14 cellular contexts compared by ENCODE assay signal in genomic region chr12:119512772-119513497, GRCh38.
A peak's percentile ranks its signal among the peaks of the same experiment; 100 is the strongest.
DNase-seq lines count a peak whose midpoint lies in the region; ATAC-seq, FAIRE-seq and TF ChIP-seq lines count a peak whose summit lies in the region.
"Had no signal": no experiment of that assay in that cellular context is flagged by ENCODE, and none has a peak within 500 bp of the region (broad histone marks: within the 10 kb centered on the region; RNA-seq: fewer than 3 reads in every experiment).

No MANE protein-coding gene starts in this region.

- H3K9me3 Mint-ChIP-seq in activated naive CD4-positive, alpha-beta T cell treated with anti-CD3 and anti-CD28 coated beads for 36 hours: no peaks in the 10 kb centered on the region
- no peaks in the 10 kb centered on the region for H3K9me3 Mint-ChIP-seq in activated naive CD4-positive, alpha-beta T cell treated with anti-CD3 and anti-CD28 coated beads, Interleukin-2, amount 10 ng/mL, durations not matched to agents 7 days and 5 days

- H2BK12ac ChIP-seq in H1 (ENCODE audit: low read depth, low read length): no peak overlapping the region

- no peak overlapping the region for H3K4me3 ChIP-seq in H1 (ENCODE audit: extremely low read depth in 1 of 4, insufficient read depth in 2 of 4, low read depth in 3 of 4, low read length in 4 of 4)
- H3K4me3 ChIP-seq: heart right ventricle, PC-9 had no signal

- no peak overlapping the region for H3K56ac ChIP-seq in H1 (replicated peaks; ENCODE audit: insufficient read length, low read depth, low read length)

- no peaks in the 10 kb centered on the region for H3K27me3 ChIP-seq in H1 (replicated peaks in 1 of 4; ENCODE audit: control insufficient read depth in 3 of 4, extremely low read depth in 1 of 4, insufficient read depth in 3 of 4, low read length in 3 of 4)

- H3K36me3 Mint-ChIP-seq in activated naive CD4-positive, alpha-beta T cell treated with anti-CD3 and anti-CD28 coated beads for 36 hours (ENCODE audit: low read depth): no peaks in the 10 kb centered on the region
- no peaks in the 10 kb centered on the region for H3K36me3 Mint-ChIP-seq in activated naive CD4-positive, alpha-beta T cell treated with anti-CD3 and anti-CD28 coated beads, Interleukin-2, amount 10 ng/mL, durations not matched to agents 7 days and 5 days

- H2AK5ac ChIP-seq in H1 (ENCODE audit: low read depth, low read length): no peak overlapping the region

- H3K4me1 ChIP-seq in H1 (replicated peaks in 1 of 4; ENCODE audit: control insufficient read depth in 3 of 4, insufficient read depth in 4 of 4, low read length in 3 of 4): no peaks in the 10 kb centered on the region; a peak in 1 of 7 replicates
- H3K4me1 ChIP-seq: heart right ventricle had no signal

- no peak overlapping the region for H3K4me3 Mint-ChIP-seq in activated naive CD4-positive, alpha-beta T cell treated with anti-CD3 and anti-CD28 coated beads for 36 hours
- H3K4me3 Mint-ChIP-seq in activated naive CD4-positive, alpha-beta T cell treated with anti-CD3 and anti-CD28 coated beads, Interleukin-2, amount 10 ng/mL, durations not matched to agents 7 days and 5 days: no peak overlapping the region

- H3K9me3 ChIP-seq in H1 (ENCODE audit: insufficient read depth in 2 of 2, low read depth in 1 of 2, low read length in 1 of 2): no peaks in the 10 kb centered on the region
- H3K9me3 ChIP-seq: heart right ventricle had no signal

- no peak for TF ChIP-seq RAD21 in H1 (IDR thresholded peaks at IDR 0.05 in 1 of 2, conservative IDR thresholded peaks at IDR 0.05 in 1 of 2; ENCODE audit: low read depth in 2 of 2, low read length in 2 of 2)

- H4K20me1 ChIP-seq in H1 (replicated peaks in 1 of 2; ENCODE audit: control insufficient read depth in 1 of 2, insufficient read depth in 2 of 2, low read length in 2 of 2): no peaks in the 10 kb centered on the region

- peak; percentile 74 for FAIRE-seq in H1 (lab: Jason Lieb, UNC)

- H3K18ac ChIP-seq in H1 (ENCODE audit: extremely low read depth, low read length): no peak overlapping the region

- DNase-seq in activated naive CD4-positive, alpha-beta T cell treated with anti-CD3 and anti-CD28 coated beads for 36 hours: peak; percentile 20
- no peak for DNase-seq in activated naive CD4-positive, alpha-beta T cell treated with anti-CD3 and anti-CD28 coated beads, Interleukin-2, amount 10 ng/mL, durations not matched to agents 7 days and 5 days
- DNase-seq in NCI-H226: peak; percentile 8
- DNase-seq in H1 (ENCODE audit: low read depth in 1 of 2, low spot score in 2 of 2): peak in 1 of 2 experiments; percentile 59
- peak; percentile 5 for DNase-seq in renal cortical epithelial cell (ENCODE audit: low read depth)
- DNase-seq in NCI-H1417 treated with DMSO at 0.1 percent for 48 hours (lab: John Stamatoyannopoulos, UW): no peak
- DNase-seq in amniotic stem cell (lab: John Stamatoyannopoulos, UW): no peak
- DNase-seq: DMS153, KG1, mesenchymal stem cell, NCI-H2081 treated with DMSO at 0.1 percent for 48 hours had no signal

- ATAC-seq in HG03442 (IDR thresholded peaks at IDR 0.05; ENCODE audit: unreplicated experiment): no peak
- ATAC-seq: heart right ventricle had no signal

- no peak overlapping the region for H3K4ac ChIP-seq in H1 (replicated peaks; ENCODE audit: insufficient read length, low read depth, low read length)

- no peak overlapping the region for H2BK120ac ChIP-seq in H1 (replicated peaks; ENCODE audit: low read depth, low read length)

- no peak overlapping the region for H3K4me2 ChIP-seq in H1 (ENCODE audit: insufficient read depth in 1 of 2, low read depth in 2 of 2, low read length in 2 of 2)
- H3K4me2 ChIP-seq: PC-9 had no signal

- H3K14ac ChIP-seq in H1 (ENCODE audit: insufficient read length): no peak overlapping the region

- intact Hi-C loops in activated naive CD4-positive, alpha-beta T cell treated with anti-CD3 and anti-CD28 coated beads for 36 hours (cut with micrococcal nuclease): no loop called here

- peaks cover 11% of the 10 kb centered on the region for H3K27me3 Mint-ChIP-seq in activated naive CD4-positive, alpha-beta T cell treated with anti-CD3 and anti-CD28 coated beads for 36 hours (ENCODE audit: low read depth)
- no peaks in the 10 kb centered on the region for H3K27me3 Mint-ChIP-seq in activated naive CD4-positive, alpha-beta T cell treated with anti-CD3 and anti-CD28 coated beads, Interleukin-2, amount 10 ng/mL, durations not matched to agents 7 days and 5 days

- H3K27ac Mint-ChIP-seq in activated naive CD4-positive, alpha-beta T cell treated with anti-CD3 and anti-CD28 coated beads for 36 hours: no peak overlapping the region
- no peak overlapping the region for H3K27ac Mint-ChIP-seq in activated naive CD4-positive, alpha-beta T cell treated with anti-CD3 and anti-CD28 coated beads, Interleukin-2, amount 10 ng/mL, durations not matched to agents 7 days and 5 days

- no peaks in the 10 kb centered on the region for H3K79me2 ChIP-seq in H1 (ENCODE audit: control insufficient read depth in 1 of 2, insufficient read depth in 2 of 2, low read length in 2 of 2)

- no peak overlapping the region for H2BK5ac ChIP-seq in H1 (ENCODE audit: low read depth, low read length)

- H4K5ac ChIP-seq in H1 (ENCODE audit: insufficient read length, low read depth, low read length): no peak overlapping the region

- CTCF ChIA-PET in activated naive CD4-positive, alpha-beta T cell treated with anti-CD3 and anti-CD28 coated beads for 36 hours (lab: Charles Lee): no interaction called here
- CTCF ChIA-PET in activated naive CD4-positive, alpha-beta T cell treated with anti-CD3 and anti-CD28 coated beads, Interleukin-2, amount 10 ng/mL, durations not matched to agents 7 days and 5 days (lab: Charles Lee): no interaction called here
- CTCF ChIA-PET in H1 (lab: Charles Lee; ENCODE audit: partially characterized antibody): interaction anchor here (0.6 kb wide), 1 partner anchor 131 kb away, joined by 3 read pairs; no protein-coding TSS in a partner anchor

- no peaks in the 10 kb centered on the region for H3K79me1 ChIP-seq in H1 (ENCODE audit: low read depth, low read length)

- 61% methylated on average over 8 of the region's 8 CpGs; no CpG with 5 or more reads in 1 of the 2 experiments for whole genome bisulfite sequencing in H1 (ENCODE audit: extremely low coverage in 1 of 2, insufficient coverage in 1 of 2, insufficient read length in 1 of 2, insufficient replicate concordance in 2 of 2, low coverage in 1 of 2, low lambda C conversion rate in 2 of 2, missing lambda C conversion rate in 1 of 2), 2 experiments

- no peak overlapping the region for H3K23ac ChIP-seq in H1 (ENCODE audit: insufficient read length)

- H3K23me2 ChIP-seq in H1 (ENCODE audit: low read depth, low read length): no peaks in the 10 kb centered on the region; the same call in 1 of the 2 replicates

- no peak overlapping the region for H2AFZ ChIP-seq in H1 (ENCODE audit: low read length)
- H2AFZ ChIP-seq: PC-9 had no signal

- POLR2A ChIA-PET in H1 (lab: Charles Lee; ENCODE audit: partially characterized antibody): no interaction called here

- TF ChIP-seq CTCF in H1 (IDR thresholded peaks at IDR 0.05; ENCODE audit: control extremely low read depth in 1 of 3, insufficient read depth in 1 of 3, low read depth in 1 of 3, low read length in 3 of 3): no peak

- H3K4me1 Mint-ChIP-seq in activated naive CD4-positive, alpha-beta T cell treated with anti-CD3 and anti-CD28 coated beads for 36 hours (ENCODE audit: low read depth): no peaks in the 10 kb centered on the region
- H3K4me1 Mint-ChIP-seq in activated naive CD4-positive, alpha-beta T cell treated with anti-CD3 and anti-CD28 coated beads, Interleukin-2, amount 10 ng/mL, durations not matched to agents 7 days and 5 days: no peaks in the 10 kb centered on the region

- no peak overlapping the region for H4K8ac ChIP-seq in H1 (ENCODE audit: extremely low read depth, insufficient read depth, low read length)

- H2BK20ac ChIP-seq in H1 (ENCODE audit: low read length): no peak overlapping the region

- TF ChIP-seq POLR2A in H1 (IDR thresholded peaks at IDR 0.05; ENCODE audit: control extremely low read depth in 1 of 2, low read depth in 2 of 2, low read length in 2 of 2): no peak

- H3K9ac ChIP-seq in H1 (replicated peaks in 1 of 4; ENCODE audit: extremely low read depth in 1 of 4, low read depth in 3 of 4, low read length in 3 of 4): no peak overlapping the region

- H4K91ac ChIP-seq in H1 (replicated peaks; ENCODE audit: insufficient read length, low read length): no peak overlapping the region

- no peak overlapping the region for H3K27ac ChIP-seq in H1 (ENCODE audit: low read depth, low read length)
- H3K27ac ChIP-seq: heart right ventricle, PC-9 had no signal

- H3K36me3 ChIP-seq in H1 (ENCODE audit: control insufficient read depth in 2 of 4, insufficient read depth in 4 of 4, low read length in 3 of 4): no peaks in the 10 kb centered on the region
- H3K36me3 ChIP-seq: heart right ventricle had no signal

- H2BK15ac ChIP-seq in H1 (ENCODE audit: low read length): no peak overlapping the region

- no peak for TF ChIP-seq EP300 in H1 (IDR thresholded peaks at IDR 0.05; ENCODE audit: borderline replicate concordance in 1 of 2, low read depth in 2 of 2, low read length in 2 of 2)

TF ChIP-seq in H1, 55 proteins besides CTCF, POLR2A, EP300 and RAD21 (continues in another document):
- TF ChIP-seq, protein P1, sequence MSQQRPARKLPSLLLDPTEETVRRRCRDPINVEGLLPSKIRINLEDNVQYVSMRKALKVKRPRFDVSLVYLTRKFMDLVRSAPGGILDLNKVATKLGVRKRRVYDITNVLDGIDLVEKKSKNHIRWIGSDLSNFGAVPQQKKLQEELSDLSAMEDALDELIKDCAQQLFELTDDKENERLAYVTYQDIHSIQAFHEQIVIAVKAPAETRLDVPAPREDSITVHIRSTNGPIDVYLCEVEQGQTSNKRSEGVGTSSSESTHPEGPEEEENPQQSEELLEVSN (IDR thresholded peaks at IDR 0.05): no peak
- TF ChIP-seq SUZ12 (IDR thresholded peaks at IDR 0.05; ENCODE audit: low read length) (no peak), SIN3A (conservative IDR thresholded peaks at IDR 0.05 in 1 of 2, IDR thresholded peaks at IDR 0.05 in 1 of 2; ENCODE audit: low read depth in 1 of 2, low read length in 2 of 2) (0 out of 4 replicates have a peak, but pooled peaks of 1 of the 2 experiments have one; percentile 28), TEAD4 (IDR thresholded peaks at IDR 0.05; ENCODE audit: low read depth, low read length) (no peak)

Comparison
In these comparisons a context has a peak if more than half of its experiments do, and no peak if none do; other contexts are left out.
1. DNase-seq: peak in activated naive CD4-positive, alpha-beta T cell treated with anti-CD3 and anti-CD28 coated beads for 36 hours (single experiment), NCI-H226 (single experiment) and renal cortical epithelial cell (single experiment); none in activated naive CD4-positive, alpha-beta T cell treated with anti-CD3 and anti-CD28 coated beads, Interleukin-2, amount 10 ng/mL, durations not matched to agents 7 days and 5 days (single experiment), NCI-H1417 treated with DMSO at 0.1 percent for 48 hours (single experiment) and amniotic stem cell (single experiment).